In genomic region chr12:48004039-48004940, GRCh38 we compare ENCODE assay signal across 8 cellular contexts. TPM values are rescaled to one million over a fixed set of nuclear protein-coding genes. Genes with fewer than 3 reads are reported as not detected.
DNase-seq lines count a peak whose midpoint lies in the region; ATAC-seq, FAIRE-seq and TF ChIP-seq lines count a peak whose summit lies in the region.

Gene COL2A1, minus strand, starts transcription at chr12:48004476. Its CDS starts 155 bp downstream, at chr12:48004321.

- H3K4me3 ChIP-seq in MG63 (no peak within 1 kb of the TSS), stomach (peak within 1 kb of the TSS; percentile 24 to 56 (median 39))

- WGBS in stomach, 5 donors, result 1 to 2% (median 1%) methylated on average over 29 to 82 of the region's 82 CpGs

- peaks cover 42 to 48% (median 46%) of the 10 kb centered on the region in 4 donors for H3K4me1 ChIP-seq in stomach

- H3K36me3 Mint-ChIP-seq in CD4-positive, alpha-beta T cell (ENCODE audit: low read depth), result no peaks in the 10 kb centered on the region
- H3K36me3 Mint-ChIP-seq in activated naive CD4-positive, alpha-beta T cell treated with anti-CD3 and anti-CD28 coated beads, Interleukin-2, amount 50 U/mL, for 72 hours, result peaks cover 5 to 11% of the 10 kb centered on the region in 2 donors
- H3K36me3 Mint-ChIP-seq in immature natural killer cell, result no peaks in the 10 kb centered on the region

- ATAC-seq in CD4-positive, alpha-beta T cell (ENCODE audit: poor library complexity), result peak; percentile 50
- ATAC-seq in activated naive CD4-positive, alpha-beta T cell treated with anti-CD3 and anti-CD28 coated beads, Interleukin-2, amount 50 U/mL, for 72 hours, result peak; percentile 60 to 64
- ATAC-seq in GM19324 (IDR thresholded peaks at IDR 0.05; ENCODE audit: low FRiP score, unreplicated experiment), result no peak

- no peaks in the 10 kb centered on the region for H3K9me3 Mint-ChIP-seq in CD4-positive, alpha-beta T cell
- H3K9me3 Mint-ChIP-seq in activated naive CD4-positive, alpha-beta T cell treated with anti-CD3 and anti-CD28 coated beads, Interleukin-2, amount 50 U/mL, for 72 hours, result no peaks in the 10 kb centered on the region
- no peaks in the 10 kb centered on the region for H3K9me3 Mint-ChIP-seq in immature natural killer cell

- no peak for TF ChIP-seq POLR2A in stomach (IDR thresholded peaks at IDR 0.05)

- no peaks in the 10 kb centered on the region for H3K9me3 ChIP-seq in CD4-positive, alpha-beta T cell (ENCODE audit: control insufficient read depth, low read length)
- no peaks in the 10 kb centered on the region for H3K9me3 ChIP-seq in MG63
- H3K9me3 ChIP-seq in stomach, result no peaks in the 10 kb centered on the region

- H3K27me3 ChIP-seq in CD4-positive, alpha-beta T cell (ENCODE audit: control insufficient read depth, insufficient read depth, low read length), result peaks cover 81% of the 10 kb centered on the region
- H3K27me3 ChIP-seq in MG63, result peaks cover 86% of the 10 kb centered on the region
- H3K27me3 ChIP-seq in stomach, result peaks cover 15 to 100% (median 61%) of the 10 kb centered on the region in 3 donors

- POLR2A ChIA-PET in CD4-positive, alpha-beta T cell (lab: Charles Lee), result no interaction called here

- H3K27ac Mint-ChIP-seq in CD4-positive, alpha-beta T cell, result no peak within 1 kb of the TSS
- no peak within 1 kb of the TSS for H3K27ac Mint-ChIP-seq in activated naive CD4-positive, alpha-beta T cell treated with anti-CD3 and anti-CD28 coated beads, Interleukin-2, amount 50 U/mL, for 72 hours
- no peak within 1 kb of the TSS for H3K27ac Mint-ChIP-seq in immature natural killer cell

- H3K27ac ChIP-seq in CD4-positive, alpha-beta T cell (ENCODE audit: low read depth, low read length), result no peak within 1 kb of the TSS
- H3K27ac ChIP-seq in stomach, result peak within 1 kb of the TSS in 2 of 5 donors; percentile 8 to 26

- no peak for FAIRE-seq in GM19239 (lab: Jason Lieb, UNC)

- no peak for TF ChIP-seq CTCF in CD4-positive, alpha-beta T cell (IDR thresholded peaks at IDR 0.05)
- no peak for TF ChIP-seq CTCF in stomach (IDR thresholded peaks at IDR 0.05)

- CTCF ChIA-PET in CD4-positive, alpha-beta T cell (lab: Charles Lee), result no interaction called here

- intact Hi-C loops in CD4-positive, alpha-beta T cell (cut with DNase I, micrococcal nuclease), result no loop called here
- intact Hi-C loops in stomach (cut with DNase I; ENCODE audit: low total_unique reads), result no loop called here

- no peak for TF ChIP-seq EP300 in stomach (IDR thresholded peaks at IDR 0.05)

- peaks cover 97% of the 10 kb centered on the region for H3K27me3 Mint-ChIP-seq in CD4-positive, alpha-beta T cell
- peaks cover 24 to 49% (median 35%) of the 10 kb centered on the region in 3 donors for H3K27me3 Mint-ChIP-seq in immature natural killer cell (ENCODE audit: low read depth in 3 of 3)

- H3K4me3 Mint-ChIP-seq in CD4-positive, alpha-beta T cell, result peak within 1 kb of the TSS; percentile 71
- H3K4me3 Mint-ChIP-seq in immature natural killer cell, result peak within 1 kb of the TSS; percentile 4 to 63 (median 12)

- peak in 1 of 10 experiments; percentile 6 for DNase-seq in CD4-positive, alpha-beta T cell
- peak; percentile 26 for DNase-seq in MG63
- DNase-seq in activated naive CD4-positive, alpha-beta T cell treated with anti-CD3 and anti-CD28 coated beads, Interleukin-2, amount 50 U/mL, for 72 hours (ENCODE audit: low spot score in 2 of 2), result peak in 1 of 2 donors; percentile 49
- no peak for DNase-seq in immature natural killer cell
- no peak for DNase-seq in stomach
- DNase-seq in GM19239 (ENCODE audit: insufficient read length, low spot score), result no peak
- DNase-seq in NCI-H2196 (lab: John Stamatoyannopoulos, UW; ENCODE audit: unreplicated experiment), result no peak

- no peaks in the 10 kb centered on the region for H3K36me3 ChIP-seq in MG63
- H3K36me3 ChIP-seq in stomach, result no peaks in the 10 kb centered on the region

- H3K4me1 Mint-ChIP-seq in CD4-positive, alpha-beta T cell (ENCODE audit: low read depth), result peaks cover 33% of the 10 kb centered on the region
- H3K4me1 Mint-ChIP-seq in immature natural killer cell, result peaks cover 24 to 39% of the 10 kb centered on the region in 2 donors

RNA-seq across cellular contexts. Expression of gene COL2A1, which starts in this region (rescaled TPM):
- not detected for total RNA-seq in CD4-positive, alpha-beta T cell
- total RNA-seq in MG63 (2014; rRNA removed; shearing (Covaris generic); ENCODE audit: low replicate concordance), result not detected in 2 replicates
- not detected for total RNA-seq in activated naive CD4-positive, alpha-beta T cell treated with anti-CD3 and anti-CD28 coated beads, Interleukin-2, amount 50 U/mL, for 72 hours
- polyA plus RNA-seq in immature natural killer cell, result not detected
- total RNA-seq in stomach, result 10 to 100 TPM in 1 of 5 donors, 1 to 10 TPM in 2, not detected in 2; 2.2 to 14.5 (median 7.6) TPM
- polyA plus RNA-seq in stomach, result 10 to 100 TPM in 1 of 3 donors, 1 to 10 TPM in 2; 4.0 to 13.7 (median 6.0) TPM

Comparison
In these comparisons a context has a peak if more than half of its experiments do, and no peak if none do; other contexts are left out.
1. RNA of gene COL2A1 (polyA plus RNA-seq): 4.0 to 13.7 TPM in stomach; not detected in immature natural killer cell; every median in the first group is over 4 times any median in the second.
2. Peak in ATAC-seq in CD4-positive, alpha-beta T cell; RNA of the gene not detected or under 1 TPM.
3. Peak in DNase-seq in MG63; RNA of the gene not detected or under 1 TPM.
4. Peak in ATAC-seq in activated naive CD4-positive, alpha-beta T cell treated with anti-CD3 and anti-CD28 coated beads, Interleukin-2, amount 50 U/mL, for 72 hours; RNA of the gene not detected or under 1 TPM.